In the genomic region with DNA sequence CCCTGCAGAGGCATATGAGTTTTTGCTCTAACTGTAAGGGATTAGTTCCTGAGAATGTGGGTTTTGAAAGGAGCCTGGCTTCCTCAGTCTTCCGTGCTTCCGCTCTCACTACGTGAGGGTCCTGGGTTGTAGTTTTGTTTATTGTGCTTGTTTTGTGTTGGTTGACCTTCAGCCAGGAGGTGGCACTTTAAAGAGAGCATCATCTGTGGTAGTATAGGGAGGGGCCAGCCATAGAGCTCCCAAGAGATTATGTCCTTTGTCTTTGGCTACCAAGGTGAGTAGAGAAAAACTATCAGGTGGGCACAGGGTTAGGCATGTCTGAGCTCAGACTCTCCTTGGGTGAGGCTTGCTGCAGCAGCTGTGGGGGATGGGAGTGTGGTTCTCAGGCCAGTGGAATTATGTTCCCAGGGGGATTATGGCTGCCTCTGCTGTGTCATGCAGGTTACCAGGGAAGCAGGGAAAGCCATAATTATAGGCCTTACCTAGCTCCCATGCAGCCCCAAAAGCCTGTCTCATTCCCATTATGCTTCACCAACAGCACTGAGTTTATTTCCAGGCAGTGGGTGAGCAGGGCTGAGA, we compare ENCODE assay signal across 2 cellular contexts.
TF ChIP-seq lines count a peak whose summit lies in the region.

No MANE protein-coding gene starts in this region.

TF ChIP-seq in HCT116, 20 proteins besides CTCF, POLR2A, EP300 and RAD21 (continued from another document):
- TF ChIP-seq CBX3 (IDR thresholded peaks at IDR 0.05; ENCODE audit: low read depth) = no peak
- TF ChIP-seq, protein P1, sequence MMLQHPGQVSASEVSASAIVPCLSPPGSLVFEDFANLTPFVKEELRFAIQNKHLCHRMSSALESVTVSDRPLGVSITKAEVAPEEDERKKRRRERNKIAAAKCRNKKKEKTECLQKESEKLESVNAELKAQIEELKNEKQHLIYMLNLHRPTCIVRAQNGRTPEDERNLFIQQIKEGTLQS (IDR thresholded peaks at IDR 0.05) = no peak
- TF ChIP-seq ZNF274 (IDR thresholded peaks at IDR 0.05; ENCODE audit: low read depth, low read length) = no peak
- TF ChIP-seq, protein P2, sequence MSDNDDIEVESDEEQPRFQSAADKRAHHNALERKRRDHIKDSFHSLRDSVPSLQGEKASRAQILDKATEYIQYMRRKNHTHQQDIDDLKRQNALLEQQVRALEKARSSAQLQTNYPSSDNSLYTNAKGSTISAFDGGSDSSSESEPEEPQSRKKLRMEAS (IDR thresholded peaks at IDR 0.05) = no peak
- no peak for TF ChIP-seq SIN3A (IDR thresholded peaks at IDR 0.05; ENCODE audit: low read depth)
- no peak for TF ChIP-seq EZH2phosphoT487 (IDR thresholded peaks at IDR 0.05; ENCODE audit: borderline replicate concordance)
- TF ChIP-seq POLR2AphosphoS5 (IDR thresholded peaks at IDR 0.05; ENCODE audit: low read depth, low read length) = no peak
- TF ChIP-seq SRF (IDR thresholded peaks at IDR 0.05; ENCODE audit: low read depth) = no peak
- no peak for TF ChIP-seq YY1 (IDR thresholded peaks at IDR 0.05; ENCODE audit: extremely low read depth, insufficient replicate concordance, low read depth, low read length)
- no peak for TF ChIP-seq TCF7L2 (IDR thresholded peaks at IDR 0.05; ENCODE audit: borderline replicate concordance, extremely low read depth, insufficient read depth, insufficient read length)
- TF ChIP-seq EZH2 (IDR thresholded peaks at IDR 0.05) = no peak
- TF ChIP-seq FOSL1 (IDR thresholded peaks at IDR 0.05; ENCODE audit: low read depth) = no peak
- no peak for TF ChIP-seq CEBPB (IDR thresholded peaks at IDR 0.05; ENCODE audit: low read depth)
- no peak for TF ChIP-seq EGR1 (IDR thresholded peaks at IDR 0.05; ENCODE audit: low read depth)
- TF ChIP-seq, protein P3, sequence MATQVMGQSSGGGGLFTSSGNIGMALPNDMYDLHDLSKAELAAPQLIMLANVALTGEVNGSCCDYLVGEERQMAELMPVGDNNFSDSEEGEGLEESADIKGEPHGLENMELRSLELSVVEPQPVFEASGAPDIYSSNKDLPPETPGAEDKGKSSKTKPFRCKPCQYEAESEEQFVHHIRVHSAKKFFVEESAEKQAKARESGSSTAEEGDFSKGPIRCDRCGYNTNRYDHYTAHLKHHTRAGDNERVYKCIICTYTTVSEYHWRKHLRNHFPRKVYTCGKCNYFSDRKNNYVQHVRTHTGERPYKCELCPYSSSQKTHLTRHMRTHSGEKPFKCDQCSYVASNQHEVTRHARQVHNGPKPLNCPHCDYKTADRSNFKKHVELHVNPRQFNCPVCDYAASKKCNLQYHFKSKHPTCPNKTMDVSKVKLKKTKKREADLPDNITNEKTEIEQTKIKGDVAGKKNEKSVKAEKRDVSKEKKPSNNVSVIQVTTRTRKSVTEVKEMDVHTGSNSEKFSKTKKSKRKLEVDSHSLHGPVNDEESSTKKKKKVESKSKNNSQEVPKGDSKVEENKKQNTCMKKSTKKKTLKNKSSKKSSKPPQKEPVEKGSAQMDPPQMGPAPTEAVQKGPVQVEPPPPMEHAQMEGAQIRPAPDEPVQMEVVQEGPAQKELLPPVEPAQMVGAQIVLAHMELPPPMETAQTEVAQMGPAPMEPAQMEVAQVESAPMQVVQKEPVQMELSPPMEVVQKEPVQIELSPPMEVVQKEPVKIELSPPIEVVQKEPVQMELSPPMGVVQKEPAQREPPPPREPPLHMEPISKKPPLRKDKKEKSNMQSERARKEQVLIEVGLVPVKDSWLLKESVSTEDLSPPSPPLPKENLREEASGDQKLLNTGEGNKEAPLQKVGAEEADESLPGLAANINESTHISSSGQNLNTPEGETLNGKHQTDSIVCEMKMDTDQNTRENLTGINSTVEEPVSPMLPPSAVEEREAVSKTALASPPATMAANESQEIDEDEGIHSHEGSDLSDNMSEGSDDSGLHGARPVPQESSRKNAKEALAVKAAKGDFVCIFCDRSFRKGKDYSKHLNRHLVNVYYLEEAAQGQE (IDR thresholded peaks at IDR 0.05; ENCODE audit: low read depth) = no peak
- no peak for TF ChIP-seq SP1 (IDR thresholded peaks at IDR 0.05; ENCODE audit: low read depth)
- no peak for TF ChIP-seq ELF1 (IDR thresholded peaks at IDR 0.05; ENCODE audit: borderline replicate concordance, low read depth)
TF ChIP-seq in HCT116: peak in this region for 0.

TF ChIP-seq in HEK293T, 16 proteins besides CTCF, POLR2A, EP300 and RAD21 (continued from another document):
- TF ChIP-seq L3MBTL2 (conservative IDR thresholded peaks at IDR 0.05) = no peak
TF ChIP-seq in HEK293T: peak in this region for 0.
